ENCODE assay signal across 16 cellular contexts in the genomic region with DNA sequence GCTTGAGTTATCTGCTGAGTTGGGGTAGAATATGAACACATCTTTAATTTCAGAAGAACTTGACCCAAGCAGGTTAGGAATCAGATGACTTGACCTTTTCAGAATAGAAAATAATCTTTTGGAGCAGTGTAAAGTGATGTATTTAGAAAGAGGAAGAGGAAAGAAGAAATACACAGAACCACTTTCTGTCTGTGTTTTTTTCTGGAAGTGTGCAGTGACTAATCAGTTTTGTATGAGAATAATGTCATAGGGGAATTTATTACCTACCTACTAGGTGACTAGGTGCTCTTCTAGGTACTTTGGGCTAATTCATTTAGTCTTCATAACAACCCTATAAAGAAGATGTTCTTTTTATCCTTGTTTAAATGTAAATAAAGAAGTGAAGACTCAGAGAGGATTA. TPM values are rescaled to one million over a fixed set of nuclear protein-coding genes. Genes with fewer than 3 reads are reported as not detected.
DNase-seq lines count a peak whose midpoint lies in the region; ATAC-seq, FAIRE-seq and TF ChIP-seq lines count a peak whose summit lies in the region.
"Had no signal": no experiment of that assay in that cellular context is flagged by ENCODE, and none has a peak within 500 bp of the region (broad histone marks: within the 10 kb centered on the region; RNA-seq: fewer than 3 reads in every experiment).

No MANE protein-coding gene starts in this region.

- peak overlapping the region in 9 of 12 donors; percentile 55 to 74 (median 64) for H3K4me3 ChIP-seq in heart left ventricle
- peak overlapping the region in 2 of 3 donors; percentile 5 to 52 for H3K4me3 ChIP-seq in thyroid gland (replicated peaks in 1 of 3)
- H3K4me3 ChIP-seq: colonic mucosa had no signal

- H3K9me3 ChIP-seq in heart left ventricle (no peaks in the 10 kb centered on the region), thyroid gland (no peaks in the 10 kb centered on the region)
- H3K9me3 ChIP-seq: colonic mucosa had no signal

- ATAC-seq in heart left ventricle: no peak
- ATAC-seq in foreskin keratinocyte: peak; percentile 34
- ATAC-seq in HG03039 (IDR thresholded peaks at IDR 0.05; ENCODE audit: unreplicated experiment): no peak
- no peak for ATAC-seq in HG02973 (IDR thresholded peaks at IDR 0.05; ENCODE audit: unreplicated experiment)
- ATAC-seq in GM19452 (IDR thresholded peaks at IDR 0.05; ENCODE audit: unreplicated experiment): no peak
- ATAC-seq: activated naive CD8-positive, alpha-beta T cell treated with anti-CD3 and anti-CD28 coated beads, Interleukin-2, amount 50 U/mL, for 24 hours had no signal

- TF ChIP-seq POLR2A in heart left ventricle (IDR thresholded peaks at IDR 0.05): no peak
- TF ChIP-seq POLR2A in thyroid gland (IDR thresholded peaks at IDR 0.05): no peak

- no peak for DNase-seq in heart left ventricle
- no peak for DNase-seq in cardiac septum (ENCODE audit: low spot score)
- DNase-seq in RCC 7860 (ENCODE audit: low spot score): peak; percentile 23
- peak in 1 of 2 donors; percentile 73 for DNase-seq in foreskin keratinocyte
- DNase-seq in thyroid gland: no peak
- DNase-seq: activated naive CD8-positive, alpha-beta T cell treated with anti-CD3 and anti-CD28 coated beads, Interleukin-2, amount 50 U/mL, for 24 hours; activated T-cell treated with anti-CD3 and anti-CD28 coated beads for 4 hours; colonic mucosa; DMS79; NCI-H146; NCI-H524 treated with DMSO at 0.1 percent for 48 hours; posterior cingulate gyrus; stimulated activated CD8-positive, alpha-beta memory T cell treated with anti-CD3 and anti-CD28 coated beads, Interleukin-4, amount 100 ng/mL, for 48 hours had no signal

- peaks cover 0 to 50% (median 11%) of the 10 kb centered on the region in 12 donors for H3K4me1 ChIP-seq in heart left ventricle
- H3K4me1 ChIP-seq in foreskin keratinocyte: peaks cover 35% of the 10 kb centered on the region
- peaks cover 50 to 56% of the 10 kb centered on the region in 2 donors for H3K4me1 ChIP-seq in thyroid gland
- H3K4me1 ChIP-seq: colonic mucosa had no signal

- H3K27me3 ChIP-seq in heart left ventricle (peaks cover 4 to 75% (median 21%) of the 10 kb centered on the region in 9 donors), foreskin keratinocyte (no peaks in the 10 kb centered on the region), thyroid gland (no peaks in the 10 kb centered on the region)

- H3K27ac ChIP-seq in heart left ventricle: peak overlapping the region in 9 of 12 donors; percentile 55 to 85 (median 74)
- H3K27ac ChIP-seq in foreskin keratinocyte: peak overlapping the region; percentile 83
- H3K27ac ChIP-seq in thyroid gland: peak overlapping the region; percentile 52 to 74 (median 67)
- H3K27ac ChIP-seq: colonic mucosa had no signal

- H3K36me3 ChIP-seq in heart left ventricle: no peaks in the 10 kb centered on the region
- no peaks in the 10 kb centered on the region for H3K36me3 ChIP-seq in thyroid gland
- H3K36me3 ChIP-seq: colonic mucosa had no signal

- TF ChIP-seq CTCF in heart left ventricle (IDR thresholded peaks at IDR 0.05) (no peak), foreskin keratinocyte (conservative IDR thresholded peaks at IDR 0.05) (no peak), thyroid gland (IDR thresholded peaks at IDR 0.05) (no peak)

- no peak for FAIRE-seq in RCC 7860 (lab: Jason Lieb, UNC)

- intact Hi-C loops in heart left ventricle (cut with DNase I) (loop anchor here in 2 of 10 donors (10.0 kb wide), 2 partner anchors 59 to 109 kb away; no protein-coding TSS in a partner anchor), cardiac septum (cut with DNase I) (no loop called here), thyroid gland (cut with DNase I) (no loop called here)

RNA-seq across cellular contexts. Expression of a gene that starts 3.0 kb away (rescaled TPM):
- total RNA-seq in heart left ventricle (100 to 1,000 TPM in 2 of 9 donors, 10 to 100 TPM in 7; 62.3 to 143 (median 83.0) TPM), cardiac septum (91.5 TPM), foreskin keratinocyte (32.5 and 36.4 TPM in 2 replicates), thyroid gland (100 to 1,000 TPM in 1 of 4 donors, 10 to 100 TPM in 3; 34.7 to 102 (median 79.7) TPM)
- polyA plus RNA-seq in heart left ventricle (10 to 100 TPM; 41.1 to 64.6 TPM), foreskin keratinocyte (31.2 and 32.9 TPM in 2 replicates)
